31 cellular contexts compared by ENCODE assay signal in the genomic region with DNA sequence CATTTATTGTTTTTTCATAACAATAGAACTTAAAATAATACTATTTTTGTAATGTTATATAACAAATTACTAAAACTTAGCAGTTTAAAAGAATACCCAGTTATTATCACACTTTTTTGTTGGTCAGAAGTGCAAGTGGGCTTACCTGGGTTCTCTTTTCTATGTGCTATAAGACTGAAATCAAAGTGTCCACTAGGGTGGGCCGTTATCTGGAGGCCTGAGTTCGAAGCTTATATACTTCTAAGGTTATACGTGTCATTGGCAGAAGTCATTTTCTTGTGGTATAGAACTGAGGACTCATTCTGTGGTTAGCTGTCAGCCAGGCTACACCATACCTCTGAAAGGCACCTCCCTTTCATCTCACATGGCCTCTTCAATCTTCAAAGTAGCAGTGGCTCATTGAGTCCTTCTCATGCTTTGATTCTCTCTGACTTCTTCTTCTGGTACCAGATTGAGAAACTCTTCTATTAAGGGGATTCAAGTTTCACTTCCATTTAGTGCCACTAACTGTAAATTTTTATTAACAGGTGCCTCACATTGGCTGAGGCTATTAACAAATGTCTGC.
DNase-seq lines count a peak whose midpoint lies in the region; ATAC-seq and TF ChIP-seq lines count a peak whose summit lies in the region.
"Had no signal": no experiment of that assay in that cellular context is flagged by ENCODE, and none has a peak within 500 bp of the region (broad histone marks: within the 10 kb centered on the region; RNA-seq: fewer than 3 reads in every experiment).

No MANE protein-coding gene starts in this region.

- H4K20me1 ChIP-seq in DND-41 (ENCODE audit: insufficient read depth, low read length), result no peaks in the 10 kb centered on the region
- H4K20me1 ChIP-seq in Karpas-422 (ENCODE audit: insufficient read depth, low read depth, low read length), result no peaks in the 10 kb centered on the region

- peak; percentile 52; the same call in 1 of the 3 replicates for ATAC-seq in DND-41 (ENCODE audit: insufficient read depth, low read depth)
- ATAC-seq: activated naive CD8-positive, alpha-beta T cell treated with anti-CD3 and anti-CD28 coated beads, Interleukin-2, amount 50 U/mL, for 24 hours; gastroesophageal sphincter; K562; naive thymus-derived CD8-positive, alpha-beta T cell; Panc1; psoas muscle; sciatic nerve had no signal

- DNase-seq in DND-41 (no peak), Karpas-422 (no peak), NOMO-1 treated with dmso at 0.1 percent for 144 hours (lab: John Stamatoyannopoulos, UW; ENCODE audit: unreplicated experiment) (peak; percentile 25), endodermal cell (no peak), Calu3 (no peak), NCI-H524 (lab: John Stamatoyannopoulos, UW) (no peak), NCI-H128 (lab: John Stamatoyannopoulos, UW; ENCODE audit: unreplicated experiment) (no peak), Peyer's patch (no peak)
- DNase-seq: ACHN; activated B cell treated with CpG ODN at 0.5 μM for 24 hours; activated CD4-positive, alpha-beta T cell treated with anti-CD3 and anti-CD28 coated beads, Interleukin-2, amount 50 U/mL, for 1 hour; activated naive CD8-positive, alpha-beta T cell treated with anti-CD3 and anti-CD28 coated beads, Interleukin-2, amount 50 U/mL, for 24 hours; activated T-cell treated with anti-CD3 and anti-CD28 coated beads, Interleukin-2, amount 50 U/mL, for 48 hours; CD8-positive, alpha-beta memory T cell; effector CD4-positive, alpha-beta T cell; kidney glomerular epithelial cell; naive thymus-derived CD8-positive, alpha-beta T cell; NCI-H1436 treated with DMSO at 0.1 percent for 48 hours; NCI-H2081 treated with DMSO at 0.1 percent for 48 hours; NCI-H446 treated with DMSO at 0.1 percent for 48 hours; occipital lobe; psoas muscle; SW 1271; T1000; thyroid gland had no signal

- H2AFZ ChIP-seq in DND-41 (ENCODE audit: low read depth, low read length) (no peak overlapping the region), Karpas-422 (ENCODE audit: low read length) (peak overlapping the region; percentile 28; the same call in 1 of the 2 replicates)

- no peaks in the 10 kb centered on the region for H3K36me3 ChIP-seq in DND-41 (ENCODE audit: insufficient read depth, low read length)
- H3K36me3 ChIP-seq in Karpas-422 (ENCODE audit: insufficient read depth, low read length), result no peaks in the 10 kb centered on the region
- no peaks in the 10 kb centered on the region for H3K36me3 ChIP-seq in endodermal cell (ENCODE audit: control insufficient read depth, insufficient read depth, low read length)
- H3K36me3 ChIP-seq in Peyer's patch, result no peaks in the 10 kb centered on the region
- H3K36me3 ChIP-seq: cardiac muscle cell, gastroesophageal sphincter, thyroid gland had no signal

- no peaks in the 10 kb centered on the region for H3K36me3 Mint-ChIP-seq in endodermal cell (ENCODE audit: low read depth)
- H3K36me3 Mint-ChIP-seq in Calu3 (ENCODE audit: insufficient read depth, unreplicated experiment), result no peaks in the 10 kb centered on the region
- H3K36me3 Mint-ChIP-seq: CD8-positive, alpha-beta memory T cell; naive thymus-derived CD8-positive, alpha-beta T cell had no signal

- no peaks in the 10 kb centered on the region for H3K27me3 ChIP-seq in DND-41 (ENCODE audit: insufficient read depth, low read length, poor library complexity)
- no peaks in the 10 kb centered on the region for H3K27me3 ChIP-seq in Karpas-422 (ENCODE audit: low read length)
- H3K27me3 ChIP-seq in endodermal cell (ENCODE audit: control insufficient read depth, insufficient read depth, low read length, poor library complexity, severe bottlenecking), result no peaks in the 10 kb centered on the region
- no peaks in the 10 kb centered on the region for H3K27me3 ChIP-seq in Peyer's patch
- H3K27me3 ChIP-seq: cardiac muscle cell, gastroesophageal sphincter, thyroid gland had no signal

- no peak for TF ChIP-seq CTCF in DND-41 (IDR thresholded peaks at IDR 0.05; ENCODE audit: borderline replicate concordance, extremely low read depth, low read length, poor library complexity, severe bottlenecking)
- peak; percentile 56 for TF ChIP-seq CTCF in endodermal cell (conservative IDR thresholded peaks at IDR 0.05)
- TF ChIP-seq CTCF in Calu3 (IDR thresholded peaks at IDR 0.05; ENCODE audit: unreplicated experiment), result no peak
- TF ChIP-seq CTCF in Peyer's patch (IDR thresholded peaks at IDR 0.05), result no peak

- TF ChIP-seq POLR2A in Peyer's patch (IDR thresholded peaks at IDR 0.05), result no peak

- no peaks in the 10 kb centered on the region for H3K79me2 ChIP-seq in DND-41 (ENCODE audit: insufficient read depth, low read length)
- H3K79me2 ChIP-seq in Karpas-422 (ENCODE audit: low read length), result no peaks in the 10 kb centered on the region

- intact Hi-C loops in Calu3 (cut with micrococcal nuclease; ENCODE audit: unreplicated experiment), result no loop called here

- WGBS in endodermal cell (ENCODE audit: insufficient coverage in 1 of 2, insufficient read length in 1 of 2), 2 experiments, result 75 to 90% methylated on average over 3 of the region's 3 CpGs

- no peaks in the 10 kb centered on the region for H3K9me2 ChIP-seq in Karpas-422 (replicated peaks; ENCODE audit: insufficient read depth, low read length)

- no peak overlapping the region for H3K4me3 ChIP-seq in DND-41 (ENCODE audit: low read depth in 1 of 2, low read length in 2 of 2)
- no peak overlapping the region for H3K4me3 ChIP-seq in Karpas-422 (ENCODE audit: low read length)
- H3K4me3 ChIP-seq in endodermal cell (ENCODE audit: low read length), result no peak overlapping the region
- no peak overlapping the region for H3K4me3 ChIP-seq in Peyer's patch
- H3K4me3 ChIP-seq: cardiac muscle cell, gastroesophageal sphincter, K562, psoas muscle, thyroid gland had no signal

- H3K27ac Mint-ChIP-seq in endodermal cell (no peak overlapping the region), Calu3 (ENCODE audit: unreplicated experiment) (no peak overlapping the region)
- H3K27ac Mint-ChIP-seq: activated B cell treated with CpG ODN at 0.5 μM for 24 hours; activated naive CD8-positive, alpha-beta T cell treated with anti-CD3 and anti-CD28 coated beads, Interleukin-2, amount 50 U/mL, for 24 hours; B cell; CD8-positive, alpha-beta memory T cell; naive thymus-derived CD8-positive, alpha-beta T cell had no signal

- BruUV-seq in Calu3 (replicated peaks; lab: Mats Ljungman, UMichigan), result no TSS peak

- H3K27me3 Mint-ChIP-seq in endodermal cell (ENCODE audit: insufficient read depth) (no peaks in the 10 kb centered on the region), Calu3 (ENCODE audit: unreplicated experiment) (no peaks in the 10 kb centered on the region)
- H3K27me3 Mint-ChIP-seq: activated B cell treated with CpG ODN at 0.5 μM for 24 hours; activated naive CD8-positive, alpha-beta T cell treated with anti-CD3 and anti-CD28 coated beads, Interleukin-2, amount 50 U/mL, for 24 hours; B cell; CD8-positive, alpha-beta memory T cell; naive thymus-derived CD8-positive, alpha-beta T cell had no signal

- H3K4me1 Mint-ChIP-seq in endodermal cell (peaks cover 17% of the 10 kb centered on the region), Calu3 (ENCODE audit: low read depth, unreplicated experiment) (no peaks in the 10 kb centered on the region)
- H3K4me1 Mint-ChIP-seq: activated B cell treated with CpG ODN at 0.5 μM for 24 hours; activated naive CD8-positive, alpha-beta T cell treated with anti-CD3 and anti-CD28 coated beads, Interleukin-2, amount 50 U/mL, for 24 hours; CD8-positive, alpha-beta memory T cell; naive thymus-derived CD8-positive, alpha-beta T cell had no signal

- CTCF ChIA-PET in Calu3 (lab: Charles Lee), result interaction anchor here (0.7 kb wide), 2 partner anchors 39 to 130 kb away, joined by 3 to 4 read pairs; no protein-coding TSS in a partner anchor

- H3K9me3 Mint-ChIP-seq in endodermal cell (no peaks in the 10 kb centered on the region), Calu3 (ENCODE audit: low read depth, unreplicated experiment) (peaks cover 6% of the 10 kb centered on the region)
- H3K9me3 Mint-ChIP-seq: activated B cell treated with CpG ODN at 0.5 μM for 24 hours had no signal

- H3K27ac ChIP-seq in DND-41 (ENCODE audit: low read length) (no peak overlapping the region), Karpas-422 (ENCODE audit: low read length) (no peak overlapping the region), endodermal cell (ENCODE audit: low read depth, low read length) (no peak overlapping the region), Peyer's patch (no peak overlapping the region)
- H3K27ac ChIP-seq: cardiac muscle cell, gastroesophageal sphincter, psoas muscle, thyroid gland had no signal

- no peak overlapping the region for H3K4me2 ChIP-seq in DND-41 (ENCODE audit: insufficient read depth, low read length)
- no peak overlapping the region for H3K4me2 ChIP-seq in Karpas-422 (ENCODE audit: low read depth, low read length, poor library complexity, severe bottlenecking)

- H3K4me1 ChIP-seq in DND-41 (ENCODE audit: insufficient read depth, low read length) (no peaks in the 10 kb centered on the region), Karpas-422 (ENCODE audit: low read length) (no peaks in the 10 kb centered on the region), endodermal cell (ENCODE audit: control insufficient read depth, insufficient read depth, low read length) (no peaks in the 10 kb centered on the region), Peyer's patch (no peaks in the 10 kb centered on the region)
- H3K4me1 ChIP-seq: gastroesophageal sphincter, psoas muscle, thyroid gland had no signal

- H3K9ac ChIP-seq in DND-41 (ENCODE audit: low read depth, low read length), result no peak overlapping the region
- no peak overlapping the region for H3K9ac ChIP-seq in Karpas-422 (ENCODE audit: low read length)
- no peak overlapping the region for H3K9ac ChIP-seq in endodermal cell (ENCODE audit: extremely low read depth, low read length, poor library complexity, severe bottlenecking)

- no peak overlapping the region for H3K4me3 Mint-ChIP-seq in endodermal cell
- no peak overlapping the region for H3K4me3 Mint-ChIP-seq in Calu3 (ENCODE audit: low read depth, unreplicated experiment)
- H3K4me3 Mint-ChIP-seq: activated B cell treated with CpG ODN at 0.5 μM for 24 hours; activated naive CD8-positive, alpha-beta T cell treated with anti-CD3 and anti-CD28 coated beads, Interleukin-2, amount 50 U/mL, for 24 hours; B cell; CD8-positive, alpha-beta memory T cell; naive thymus-derived CD8-positive, alpha-beta T cell had no signal

- H3K9me3 ChIP-seq in DND-41 (ENCODE audit: insufficient read depth, low read length, severe bottlenecking) (no peaks in the 10 kb centered on the region), Karpas-422 (ENCODE audit: low read length) (peaks cover 15% of the 10 kb centered on the region; the same call in 1 of the 2 replicates), endodermal cell (ENCODE audit: control insufficient read depth, low read length) (no peaks in the 10 kb centered on the region), Peyer's patch (no peaks in the 10 kb centered on the region)
- H3K9me3 ChIP-seq: gastroesophageal sphincter, psoas muscle, thyroid gland had no signal
